8 cellular contexts compared by ENCODE assay signal in the genomic region with DNA sequence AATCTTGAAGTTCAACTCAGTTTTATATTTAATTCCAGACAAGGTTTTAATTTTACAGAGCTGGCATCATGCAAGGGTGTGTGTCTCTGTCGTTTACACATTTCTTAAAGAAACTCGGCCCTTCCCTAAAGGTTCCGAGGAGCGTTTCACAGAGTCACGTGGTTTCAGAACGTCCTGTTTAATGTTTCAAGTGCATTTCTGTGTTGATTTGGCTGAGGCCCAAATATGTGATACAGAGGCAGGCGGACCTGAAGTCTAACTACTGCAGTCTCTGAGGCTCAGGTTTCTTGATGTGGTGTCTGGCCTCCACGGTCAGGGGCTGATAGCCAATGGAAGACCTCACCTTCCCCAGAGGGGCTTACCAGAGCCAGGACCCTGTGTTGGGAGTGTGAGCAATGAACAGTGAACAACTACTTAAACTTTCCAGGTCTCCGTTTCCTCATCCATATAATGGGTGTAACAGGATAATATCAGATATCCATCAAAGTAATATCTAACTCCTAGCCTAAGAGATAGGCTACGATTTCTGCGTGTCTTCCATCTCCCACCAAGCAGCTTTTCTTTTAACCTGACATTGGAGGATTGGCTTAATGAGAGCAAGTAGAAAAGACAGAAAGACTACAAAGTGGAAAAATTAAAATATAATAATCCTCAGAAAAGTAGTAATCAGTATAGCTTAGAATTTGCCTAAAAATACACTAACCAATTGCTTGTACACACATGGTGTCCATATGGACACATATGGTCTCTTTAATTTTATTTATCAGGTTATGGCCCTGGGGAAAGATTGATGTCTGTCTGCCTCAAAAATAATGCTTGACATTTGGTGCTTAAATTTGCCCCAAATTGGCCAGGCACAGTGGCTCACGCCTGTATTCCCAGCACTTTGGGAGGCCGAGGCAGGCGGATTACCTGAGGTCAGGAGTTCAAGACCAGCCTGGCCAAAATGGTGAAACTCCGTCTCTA. TPM values are rescaled to one million over a fixed set of nuclear protein-coding genes. Genes with fewer than 3 reads are reported as not detected.
DNase-seq lines count a peak whose midpoint lies in the region; ATAC-seq and TF ChIP-seq lines count a peak whose summit lies in the region.

No MANE protein-coding gene starts in this region.

- peak; percentile 8 to 9 for DNase-seq in activated CD4-positive, alpha-beta T cell treated with anti-CD3 and anti-CD28 coated beads for 4 hours
- DNase-seq in activated CD4-positive, alpha-beta T cell treated with anti-CD3 and anti-CD28 coated beads for 1 hour, result no peak
- DNase-seq in NCI-H2227 treated with DMSO at 0.1 percent for 48 hours (lab: John Stamatoyannopoulos, UW), result peak; percentile 21
- DNase-seq in astrocyte of the hippocampus (ENCODE audit: low read depth, low spot score), result peak; percentile 64
- no peak for DNase-seq in right lobe of liver
- DNase-seq in upper lobe of left lung, result peak in 1 of 2 donors; percentile 38

- no peaks in the 10 kb centered on the region for H3K27me3 ChIP-seq in right lobe of liver
- H3K27me3 ChIP-seq in upper lobe of left lung, result no peaks in the 10 kb centered on the region

- ATAC-seq in right lobe of liver (no peak), upper lobe of left lung (ENCODE audit: low FRiP score in 2 of 2) (peak in 1 of 2 donors; percentile 46), HG02678 (IDR thresholded peaks at IDR 0.05; ENCODE audit: unreplicated experiment) (no peak), HG02870 (IDR thresholded peaks at IDR 0.05; ENCODE audit: unreplicated experiment) (no peak)

- H3K4me3 ChIP-seq in right lobe of liver (peak overlapping the region in 2 of 3 donors; percentile 31 to 44), upper lobe of left lung (peak overlapping the region in 3 of 4 donors; percentile 53 to 57 (median 55))

- peaks cover 0 to 19% (median 7%) of the 10 kb centered on the region in 4 donors for H3K4me1 ChIP-seq in right lobe of liver
- H3K4me1 ChIP-seq in upper lobe of left lung, result peaks cover 17 to 31% (median 27%) of the 10 kb centered on the region in 4 donors

- TF ChIP-seq POLR2A in right lobe of liver (IDR thresholded peaks at IDR 0.05) (no peak), upper lobe of left lung (IDR thresholded peaks at IDR 0.05) (no peak)

- 28% methylated on average over 11 of the region's 15 CpGs for WGBS in right lobe of liver (ENCODE audit: insufficient coverage, low coverage, low lambda C conversion rate, missing lambda C conversion rate)
- 45 to 47% methylated on average over 13 to 15 of the region's 15 CpGs for WGBS in upper lobe of left lung, 2 donors

- H3K27ac ChIP-seq in right lobe of liver (no peak overlapping the region), upper lobe of left lung (no peak overlapping the region)

- TF ChIP-seq EP300 in upper lobe of left lung (IDR thresholded peaks at IDR 0.05), result no peak

- H3K36me3 ChIP-seq in right lobe of liver (no peaks in the 10 kb centered on the region), upper lobe of left lung (no peaks in the 10 kb centered on the region)

- H3K9me3 ChIP-seq in right lobe of liver (no peaks in the 10 kb centered on the region), upper lobe of left lung (no peaks in the 10 kb centered on the region)

- TF ChIP-seq CTCF in right lobe of liver (IDR thresholded peaks at IDR 0.05), result no peak
- no peak for TF ChIP-seq CTCF in upper lobe of left lung (IDR thresholded peaks at IDR 0.05)

- intact Hi-C loops in right lobe of liver (cut with DNase I), result loop anchor here in 1 of 2 donors (10.0 kb wide), 1 partner anchor 171 kb away; no protein-coding TSS in a partner anchor

RNA-seq across cellular contexts. Expression of gene TRIM2, which starts 50.0 kb away (rescaled TPM):
- 10 to 100 TPM in 3 of 6 experiments, 1 to 10 TPM in 3; 8.9 to 17.5 (median 10.0) TPM for total RNA-seq in right lobe of liver
- total RNA-seq in upper lobe of left lung, result 10 to 100 TPM; 17.6 to 45.1 (median 30.2) TPM

Comparison
In these comparisons a context has a peak if more than half of its experiments do, and no peak if none do; other contexts are left out.
1. DNase-seq: peak in activated CD4-positive, alpha-beta T cell treated with anti-CD3 and anti-CD28 coated beads for 4 hours (2 of 2), NCI-H2227 treated with DMSO at 0.1 percent for 48 hours (single experiment) and astrocyte of the hippocampus (single experiment); none in activated CD4-positive, alpha-beta T cell treated with anti-CD3 and anti-CD28 coated beads for 1 hour (single experiment) and right lobe of liver (0 of 3).